In genomic region chr1:11800756-11801433, GRCh38 we compare ENCODE assay signal across 1 cellular context.
TF ChIP-seq lines count a peak whose summit lies in the region.

No MANE protein-coding gene starts in this region.

TF ChIP-seq in IMR-90, 13 proteins besides CTCF, POLR2A, EP300 and RAD21:
- TF ChIP-seq BHLHE40 (IDR thresholded peaks at IDR 0.05; ENCODE audit: low read depth, low read length) (no peak), USF2 (IDR thresholded peaks at IDR 0.05; ENCODE audit: low read depth, low read length) (no peak), FOS (IDR thresholded peaks at IDR 0.05; ENCODE audit: low read depth, low read length) (no peak), MAZ (IDR thresholded peaks at IDR 0.05; ENCODE audit: borderline replicate concordance, low read depth, low read length) (no peak), RFX5 (IDR thresholded peaks at IDR 0.05; ENCODE audit: low read depth, low read length) (no peak), CEBPB (IDR thresholded peaks at IDR 0.05; ENCODE audit: low read depth, low read length) (no peak), NFE2L2 (IDR thresholded peaks at IDR 0.05; ENCODE audit: low read depth, low read length) (no peak), ELK1 (IDR thresholded peaks at IDR 0.05; ENCODE audit: borderline replicate concordance, low read depth, low read length) (no peak), CHD1 (IDR thresholded peaks at IDR 0.05; ENCODE audit: low read depth, low read length) (no peak)
